Comparison of ENCODE assay signal across 16 cellular contexts in the genomic region with DNA sequence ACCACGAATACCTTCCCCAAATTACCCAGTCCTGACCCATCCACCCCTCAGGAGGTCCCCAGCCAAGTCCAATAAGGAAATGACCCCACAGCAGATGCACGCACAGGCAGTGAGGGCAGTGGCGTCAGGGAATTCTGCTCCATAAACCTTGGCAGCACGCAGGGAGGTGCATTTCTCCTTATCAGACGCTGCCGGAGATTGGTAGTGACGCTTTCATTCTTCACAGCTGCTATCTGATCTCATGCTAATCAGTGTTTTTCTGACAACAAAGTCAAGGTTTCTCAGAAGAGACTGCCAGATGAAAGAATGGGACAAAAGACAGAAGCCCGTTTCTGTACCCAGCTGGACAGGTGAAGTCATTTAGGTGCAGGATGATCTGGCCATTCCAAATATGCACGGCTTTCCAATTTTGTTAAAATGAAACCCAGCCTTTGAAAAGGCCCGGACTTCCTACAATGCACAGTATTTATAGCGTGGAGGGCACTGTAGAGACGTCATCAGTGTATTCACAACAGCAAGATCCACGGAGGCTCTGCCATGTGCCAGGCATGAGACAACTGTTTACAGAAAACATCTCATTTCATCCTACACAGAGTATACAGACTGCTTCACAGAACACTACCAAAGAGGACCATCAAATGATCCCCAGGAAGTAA. TPM values are rescaled to one million over a fixed set of nuclear protein-coding genes. Genes with fewer than 3 reads are reported as not detected.
DNase-seq lines count a peak whose midpoint lies in the region; ATAC-seq and TF ChIP-seq lines count a peak whose summit lies in the region.
"Had no signal": no experiment of that assay in that cellular context is flagged by ENCODE, and none has a peak within 500 bp of the region (broad histone marks: within the 10 kb centered on the region; RNA-seq: fewer than 3 reads in every experiment).

No MANE protein-coding gene starts in this region.

- no peak for TF ChIP-seq EP300 in SK-N-SH (IDR thresholded peaks at IDR 0.05; ENCODE audit: borderline replicate concordance in 1 of 2, low read depth in 1 of 2, low read length in 1 of 2)
- TF ChIP-seq EP300 in esophagus muscularis mucosa (IDR thresholded peaks at IDR 0.05), result no peak
- peak; percentile 28 to 60 for TF ChIP-seq EP300 in tibial nerve (IDR thresholded peaks at IDR 0.05)

- POLR2A ChIA-PET in SK-N-SH (lab: Yijun Ruan, JAX), result no interaction called here

- no peaks in the 10 kb centered on the region for H3K9me2 ChIP-seq in SK-N-SH

- intact Hi-C loops in esophagus muscularis mucosa (cut with DNase I) (no loop called here), mucosa of descending colon (cut with DNase I, micrococcal nuclease) (no loop called here)

- TF ChIP-seq CTCF in SK-N-SH (IDR thresholded peaks at IDR 0.05), result no peak
- TF ChIP-seq CTCF in esophagus muscularis mucosa (IDR thresholded peaks at IDR 0.05), result no peak
- no peak for TF ChIP-seq CTCF in mucosa of descending colon (IDR thresholded peaks at IDR 0.05)
- no peak for TF ChIP-seq CTCF in tibial nerve (IDR thresholded peaks at IDR 0.05)

- H3K9ac ChIP-seq in SK-N-SH, result no peak overlapping the region

- H3F3A ChIP-seq in SK-N-SH (replicated peaks; ENCODE audit: insufficient read depth), result no peaks in the 10 kb centered on the region

- TF ChIP-seq POLR2A in esophagus muscularis mucosa (IDR thresholded peaks at IDR 0.05; ENCODE audit: low read depth) (no peak), tibial nerve (IDR thresholded peaks at IDR 0.05) (no peak)

- no peak for TF ChIP-seq RAD21 in SK-N-SH (IDR thresholded peaks at IDR 0.05; ENCODE audit: low read length)

- CTCF ChIA-PET in SK-N-SH (lab: Yijun Ruan, JAX), result interaction anchor here (1.6 kb wide), 1 partner anchor 136 kb away, joined by 5 read pairs; no protein-coding TSS in a partner anchor

- no peak for DNase-seq in SK-N-SH
- DNase-seq in esophagus muscularis mucosa (ENCODE audit: extremely low spot score), result no peak
- DNase-seq in mucosa of descending colon, result peak in 2 of 3 donors; percentile 66 to 73
- no peak for DNase-seq in tibial nerve (ENCODE audit: low spot score in 2 of 2)
- DNase-seq in middle frontal gyrus (ENCODE audit: extremely low spot score, low spot score), result no peak
- no peak for DNase-seq in SK-N-DZ (ENCODE audit: low spot score)
- no peak for DNase-seq in NCI-H2196 (lab: John Stamatoyannopoulos, UW; ENCODE audit: unreplicated experiment)
- DNase-seq: cortex of kidney, NCI-H1417 treated with DMSO at 0.1 percent for 48 hours, NCI-H774, SHP77 treated with DMSO at 0.1 percent for 48 hours, thyroid gland, WERI-Rb-1 had no signal

- H3K4me3 ChIP-seq in SK-N-SH (ENCODE audit: low read depth in 2 of 2, low read length in 1 of 2), result no peak overlapping the region
- H3K4me3 ChIP-seq in esophagus muscularis mucosa, result peak overlapping the region in 1 of 4 donors; percentile 7
- no peak overlapping the region for H3K4me3 ChIP-seq in mucosa of descending colon
- H3K4me3 ChIP-seq in tibial nerve, result no peak overlapping the region
- H3K4me3 ChIP-seq: A549, thyroid gland had no signal

- 76% methylated on average over 11 of the region's 13 CpGs for WGBS in SK-N-SH (ENCODE audit: low lambda C conversion rate)
- 49% methylated on average over 13 of the region's 13 CpGs for WGBS in esophagus muscularis mucosa
- 49 to 51% methylated on average over 13 of the region's 13 CpGs for WGBS in tibial nerve, 2 donors

- no peaks in the 10 kb centered on the region for H3K9me3 ChIP-seq in SK-N-SH
- no peaks in the 10 kb centered on the region for H3K9me3 ChIP-seq in esophagus muscularis mucosa
- H3K9me3 ChIP-seq in mucosa of descending colon, result no peaks in the 10 kb centered on the region
- H3K9me3 ChIP-seq in tibial nerve, result no peaks in the 10 kb centered on the region
- H3K9me3 ChIP-seq: A549, neutrophil, thyroid gland had no signal

- no peak; the same call in 1 of the 3 replicates for ATAC-seq in SK-N-SH treated with all-trans-retinoic acid at 6 μM for 48 hours
- ATAC-seq in mucosa of descending colon, result peak; percentile 74

- H3K36me3 ChIP-seq in SK-N-SH (replicated peaks in 1 of 2; ENCODE audit: control insufficient read depth in 1 of 2, insufficient read depth in 2 of 2, low read length in 1 of 2) (no peaks in the 10 kb centered on the region), esophagus muscularis mucosa (no peaks in the 10 kb centered on the region), mucosa of descending colon (ENCODE audit: low read depth) (no peaks in the 10 kb centered on the region), tibial nerve (no peaks in the 10 kb centered on the region)
- H3K36me3 ChIP-seq: neutrophil, thyroid gland, WERI-Rb-1 had no signal

- H3K27me3 ChIP-seq in SK-N-SH (ENCODE audit: insufficient read depth), result no peaks in the 10 kb centered on the region
- H3K27me3 ChIP-seq in esophagus muscularis mucosa, result no peaks in the 10 kb centered on the region
- H3K27me3 ChIP-seq in tibial nerve, result no peaks in the 10 kb centered on the region
- H3K27me3 ChIP-seq: thyroid gland had no signal

- H4K20me1 ChIP-seq in SK-N-SH (ENCODE audit: insufficient read depth), result peaks cover 87% of the 10 kb centered on the region

- peaks cover 2 to 19% of the 10 kb centered on the region in 2 experiments; a peak in 2 of 4 replicates for H3K4me1 ChIP-seq in SK-N-SH (ENCODE audit: control insufficient read depth in 1 of 2, insufficient read depth in 2 of 2, low read depth in 1 of 2, low read length in 1 of 2)
- peaks cover 59 to 77% (median 72%) of the 10 kb centered on the region in 4 donors for H3K4me1 ChIP-seq in esophagus muscularis mucosa
- H3K4me1 ChIP-seq in mucosa of descending colon (ENCODE audit: low read depth), result peaks cover 27% of the 10 kb centered on the region
- peaks cover 0 to 57% (median 24%) of the 10 kb centered on the region in 4 donors for H3K4me1 ChIP-seq in tibial nerve

- no peak overlapping the region for H3K27ac ChIP-seq in SK-N-SH (ENCODE audit: low read depth in 2 of 2, low read length in 1 of 2)
- H3K27ac ChIP-seq in esophagus muscularis mucosa (replicated peaks in 1 of 4), result peak overlapping the region; percentile 32 to 93 (median 68)
- peak overlapping the region; percentile 16 to 79 (median 46) for H3K27ac ChIP-seq in tibial nerve
- H3K27ac ChIP-seq: A549, neutrophil, thyroid gland, WERI-Rb-1 had no signal

- no peak overlapping the region for H2AFZ ChIP-seq in SK-N-SH (ENCODE audit: low read depth)

- H3K4me2 ChIP-seq in SK-N-SH, result no peak overlapping the region
- H3K4me2 ChIP-seq: A549 had no signal

- peaks cover 80% of the 10 kb centered on the region for H3K79me2 ChIP-seq in SK-N-SH (ENCODE audit: insufficient read depth)

TF ChIP-seq in SK-N-SH, 30 proteins besides CTCF, POLR2A, EP300 and RAD21:
- peak; percentile 29; the same call in 1 of the 2 replicates for TF ChIP-seq GATA2 (CRISPR knock-in tag; IDR thresholded peaks at IDR 0.05)
- TF ChIP-seq ELF1 (IDR thresholded peaks at IDR 0.05), result no peak

TF ChIP-seq in SK-N-SH treated with all-trans-retinoic acid at 6 μM for 48 hours, 23 proteins besides CTCF, POLR2A, EP300 and RAD21:
- TF ChIP-seq OSR1 (CRISPR knock-in tag; IDR thresholded peaks at IDR 0.05) (no peak), PATZ1 (CRISPR knock-in tag; IDR thresholded peaks at IDR 0.05; ENCODE audit: borderline replicate concordance) (no peak), BACH2 (CRISPR knock-in tag; IDR thresholded peaks at IDR 0.05; ENCODE audit: borderline replicate concordance) (no peak), ZFP30 (CRISPR knock-in tag; IDR thresholded peaks at IDR 0.05) (no peak), ARNTL (CRISPR knock-in tag; IDR thresholded peaks at IDR 0.05; ENCODE audit: borderline replicate concordance, low read depth) (no peak), SNAI2 (CRISPR knock-in tag; IDR thresholded peaks at IDR 0.05) (no peak)
TF ChIP-seq in SK-N-SH treated with all-trans-retinoic acid at 6 μM for 48 hours: peak in this region for 0.

RNA-seq across cellular contexts. Expression of gene DIP2C, which starts 35.3 kb away (rescaled TPM):
- polyA plus RNA-seq in SK-N-SH (2012; rRNA removed), result 6.2 and 8.7 TPM in 2 replicates
- polyA plus RNA-seq in SK-N-SH (2012; cell fraction: cytosol; rRNA removed), result 7.2 and 8.9 TPM in 2 replicates
- polyA plus RNA-seq in SK-N-SH (2012; cell fraction: nucleus; rRNA removed), result 14.0 and 14.5 TPM in 2 replicates
- total RNA-seq in esophagus muscularis mucosa, result 10 to 100 TPM; 38.6 to 66.4 (median 55.7) TPM
- 10 to 100 TPM in 1 of 3 donors, 1 to 10 TPM in 2; 8.0 to 72.0 (median 8.5) TPM for total RNA-seq in mucosa of descending colon
- 10 to 100 TPM; 31.4 to 46.5 (median 36.0) TPM for total RNA-seq in tibial nerve
- 5.8 and 6.8 TPM in 2 replicates for polyA plus RNA-seq in SK-N-DZ (2014; cell fraction: cytosol; rRNA removed)
- polyA plus RNA-seq in SK-N-DZ (2014; cell fraction: nucleus; rRNA removed), result 5.8 and 13.1 TPM in 2 replicates

Comparison
In these comparisons a context has a peak if more than half of its experiments do, and no peak if none do; other contexts are left out.
1. DNase-seq: peak in mucosa of descending colon (2 of 3); none in SK-N-SH (single experiment), esophagus muscularis mucosa (single experiment), tibial nerve (0 of 2), middle frontal gyrus (single experiment), SK-N-DZ (single experiment) and NCI-H2196 (single experiment).
2. H3K27ac ChIP-seq: peak in esophagus muscularis mucosa (4 of 4) and tibial nerve (4 of 4); none in SK-N-SH (0 of 2).